In genomic region chr3:14177580-14178246, GRCh38 we compare ENCODE assay signal across 8 cellular contexts. TPM values are rescaled to one million over a fixed set of nuclear protein-coding genes. Genes with fewer than 3 reads are reported as not detected.
A peak's percentile ranks its signal among the peaks of the same experiment; 100 is the strongest.
DNase-seq lines count a peak whose midpoint lies in the region; ATAC-seq, FAIRE-seq and TF ChIP-seq lines count a peak whose summit lies in the region.

No MANE protein-coding gene starts in this region.

- H3K4me1 ChIP-seq in A673 (ENCODE audit: insufficient read depth, low read length, poor library complexity, severe bottlenecking), result peaks cover 18% of the 10 kb centered on the region

- peak overlapping the region; percentile 62 for H3K4me3 ChIP-seq in A673 (ENCODE audit: low read depth, low read length, poor library complexity, severe bottlenecking)

- TSS peak; percentile 57 for BruUV-seq in A673 (replicated peaks; lab: Mats Ljungman, UMichigan)

- no peaks in the 10 kb centered on the region for H3K27me3 ChIP-seq in A673 (replicated peaks; ENCODE audit: insufficient read depth, low read depth, low read length, poor library complexity)

- TF ChIP-seq CTCF in A673 (conservative IDR thresholded peaks at IDR 0.05; ENCODE audit: low read depth, low read length), result no peak

- no peak for DNase-seq in A673 (ENCODE audit: low spot score)
- DNase-seq in HTR-8/SVneo (ENCODE audit: insufficient read length, low spot score), result peak; percentile 23
- peak; percentile 42 for DNase-seq in amniotic epithelial cell (ENCODE audit: low read depth)
- peak; percentile 45 for DNase-seq in inferior parietal cortex (ENCODE audit: extremely low spot score)
- no peak for DNase-seq in iPS-NIHi7 (ENCODE audit: extremely low spot score)

- ATAC-seq in GM19395 (IDR thresholded peaks at IDR 0.05; ENCODE audit: unreplicated experiment) (peak; percentile 21), GM19035 (IDR thresholded peaks at IDR 0.05; ENCODE audit: unreplicated experiment) (no peak)
- ATAC-seq in stimulated activated memory B cell treated with anti-CD40 and anti-IgM and Interleukin-4, amounts not matched to agents 10 μg/mL and 1 μg/mL and 100 μg/mL, for 72 hours, result peak; percentile 3

- no peaks in the 10 kb centered on the region for H3K9me3 Mint-ChIP-seq in stimulated activated memory B cell treated with anti-CD40 and anti-IgM and Interleukin-4, amounts not matched to agents 10 μg/mL and 1 μg/mL and 100 μg/mL, for 72 hours

- no peaks in the 10 kb centered on the region for H3K9me3 ChIP-seq in A673 (ENCODE audit: low read depth, low read length, poor library complexity, severe bottlenecking)

- no peaks in the 10 kb centered on the region for H3K27me3 Mint-ChIP-seq in stimulated activated memory B cell treated with anti-CD40 and anti-IgM and Interleukin-4, amounts not matched to agents 10 μg/mL and 1 μg/mL and 100 μg/mL, for 72 hours

- peaks cover 19% of the 10 kb centered on the region for H3K36me3 ChIP-seq in A673 (ENCODE audit: insufficient read depth, low read length, poor library complexity, severe bottlenecking)

- H3K4me3 Mint-ChIP-seq in stimulated activated memory B cell treated with anti-CD40 and anti-IgM and Interleukin-4, amounts not matched to agents 10 μg/mL and 1 μg/mL and 100 μg/mL, for 72 hours, result peak overlapping the region; percentile 93

- POLR2A ChIA-PET in A673 (lab: Charles Lee; ENCODE audit: low non-redundant PET), result interaction anchor here (0.6 kb wide), 1 partner anchor 65 kb away, joined by 3 read pairs; no protein-coding TSS in a partner anchor

- no peak for FAIRE-seq in HTR-8/SVneo (lab: Jason Lieb, UNC)

- H3K27ac Mint-ChIP-seq in stimulated activated memory B cell treated with anti-CD40 and anti-IgM and Interleukin-4, amounts not matched to agents 10 μg/mL and 1 μg/mL and 100 μg/mL, for 72 hours, result peak overlapping the region; percentile 95

- H3K27ac ChIP-seq in A673 (ENCODE audit: low read depth, low read length, poor library complexity, severe bottlenecking), result peak overlapping the region; percentile 94

- peaks cover 55% of the 10 kb centered on the region for H3K4me1 Mint-ChIP-seq in stimulated activated memory B cell treated with anti-CD40 and anti-IgM and Interleukin-4, amounts not matched to agents 10 μg/mL and 1 μg/mL and 100 μg/mL, for 72 hours

- CTCF ChIA-PET in A673 (lab: Charles Lee), result interaction anchor here (1.4 kb wide), 1 partner anchor 26 kb away, joined by 6 read pairs; no protein-coding TSS in a partner anchor

- intact Hi-C loops in A673 (cut with micrococcal nuclease; ENCODE audit: unreplicated experiment), result loop anchor here (5.0 to 10.0 kb wide), 2 partner anchors 50 to 767 kb away; partner anchors contain the start of genes NR2C2 and TMEM43

- peaks cover 12% of the 10 kb centered on the region for H3K36me3 Mint-ChIP-seq in stimulated activated memory B cell treated with anti-CD40 and anti-IgM and Interleukin-4, amounts not matched to agents 10 μg/mL and 1 μg/mL and 100 μg/mL, for 72 hours

RNA-seq across cellular contexts. Expression of gene XPC, which starts 0.7 kb away (rescaled TPM):
- total RNA-seq in A673 (2021), result 57.2 and 58.2 TPM in 2 replicates

RNA-seq across cellular contexts. Expression of gene LSM3, which starts 0.9 kb away (rescaled TPM):
- total RNA-seq in A673 (2021), result 24.3 and 29.4 TPM in 2 replicates

RNA-seq across cellular contexts. Expression of gene TMEM43, which starts 52.9 kb away (rescaled TPM):
- 50.8 and 55.6 TPM in 2 replicates for total RNA-seq in A673 (2021)

RNA-seq across cellular contexts. Expression of gene CHCHD4, which starts 53.0 kb away (rescaled TPM):
- 30.3 and 33.5 TPM in 2 replicates for total RNA-seq in A673 (2021)

Comparison
In these comparisons a context has a peak if more than half of its experiments do, and no peak if none do; other contexts are left out.
1. DNase-seq: peak in HTR-8/SVneo (single experiment), amniotic epithelial cell (single experiment) and inferior parietal cortex (single experiment); none in A673 (single experiment) and iPS-NIHi7 (single experiment).